ENCODE assay signal across 8 cellular contexts in the genomic region with DNA sequence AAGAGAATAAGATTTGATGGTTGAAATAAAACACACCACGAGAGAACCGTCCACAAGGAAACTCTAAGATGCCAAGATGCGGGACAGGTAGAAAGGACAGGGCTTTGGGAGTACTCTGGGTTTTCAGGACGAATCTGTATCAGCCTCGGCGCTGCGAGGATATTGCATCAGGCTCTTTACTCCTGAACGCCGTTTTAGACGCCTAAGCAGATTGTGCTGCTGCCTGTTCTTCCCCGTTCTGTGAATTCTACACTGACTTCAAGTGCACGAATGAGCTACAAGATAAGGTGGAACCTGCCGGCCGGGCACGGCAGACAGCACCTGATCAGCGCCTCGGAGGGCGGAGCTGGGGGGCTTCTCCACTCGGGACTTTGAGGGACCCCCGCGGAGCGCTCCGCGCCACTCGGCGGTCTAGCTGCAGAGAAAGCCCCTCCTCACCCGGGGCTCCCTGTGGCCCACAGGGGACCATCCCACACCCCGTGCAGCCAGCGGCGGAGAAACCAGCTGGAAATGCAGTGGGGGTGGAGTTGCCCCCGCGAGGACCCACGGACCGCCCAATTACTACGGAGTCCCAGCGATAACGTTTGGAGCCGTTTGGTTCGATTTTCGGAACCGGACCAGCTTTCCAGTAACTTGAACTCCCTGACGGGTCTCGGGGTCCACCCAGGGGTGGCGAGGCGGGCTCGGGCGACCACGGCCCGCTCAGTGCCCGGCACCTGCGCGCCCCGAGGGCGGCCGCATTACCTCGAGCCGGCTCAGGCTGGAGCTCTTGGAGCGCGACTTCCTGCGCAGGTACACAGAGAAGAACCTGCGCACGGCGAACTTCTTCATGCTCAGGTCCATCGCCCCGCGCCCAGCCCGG. TPM values are rescaled to one million over a fixed set of nuclear protein-coding genes. Genes with fewer than 3 reads are reported as not detected.
DNase-seq lines count a peak whose midpoint lies in the region; ATAC-seq and TF ChIP-seq lines count a peak whose summit lies in the region.

No MANE protein-coding gene starts in this region.

- peaks cover 40 to 52% of the 10 kb centered on the region in 2 donors for H3K4me1 ChIP-seq in thyroid gland

- TF ChIP-seq CTCF in C4-2B (conservative IDR thresholded peaks at IDR 0.05) (no peak), epithelial cell of esophagus (IDR thresholded peaks at IDR 0.05; ENCODE audit: insufficient read depth, low read depth, low read length, missing control alignments) (no peak), thyroid gland (IDR thresholded peaks at IDR 0.05) (no peak)

- H3K36me3 Mint-ChIP-seq in activated CD8-positive, alpha-beta T cell treated with anti-CD3 and anti-CD28 coated beads, Interleukin-2, amount 10 ng/mL, durations not matched to agents 7 days and 5 days (ENCODE audit: low read depth), result no peaks in the 10 kb centered on the region

- WGBS in thyroid gland, 2 donors, result 3 to 6% methylated on average over 15 to 16 of the region's 67 CpGs

- H3K4me3 ChIP-seq in epithelial cell of esophagus (ENCODE audit: low read length) (peak overlapping the region; percentile 68), thyroid gland (replicated peaks in 1 of 3) (peak overlapping the region; percentile 75 to 97 (median 82))

- ATAC-seq in GM21423 (IDR thresholded peaks at IDR 0.05; ENCODE audit: unreplicated experiment) (peak; percentile 1), GM18520 (IDR thresholded peaks at IDR 0.05; ENCODE audit: unreplicated experiment) (no peak)
- peak; percentile 0 for ATAC-seq in activated CD8-positive, alpha-beta T cell treated with anti-CD3 and anti-CD28 coated beads, Interleukin-2, amount 10 ng/mL, durations not matched to agents 7 days and 5 days

- H3K27ac Mint-ChIP-seq in activated CD8-positive, alpha-beta T cell treated with anti-CD3 and anti-CD28 coated beads, Interleukin-2, amount 10 ng/mL, durations not matched to agents 7 days and 5 days, result no peak overlapping the region

- peak overlapping the region; percentile 73 for H3K4me3 Mint-ChIP-seq in activated CD8-positive, alpha-beta T cell treated with anti-CD3 and anti-CD28 coated beads, Interleukin-2, amount 10 ng/mL, durations not matched to agents 7 days and 5 days

- DNase-seq in MV-4-11 (lab: John Stamatoyannopoulos, UW) (peak; percentile 18), epithelial cell of esophagus (ENCODE audit: low read depth) (peak; percentile 67), myocyte (ENCODE audit: low read depth) (peak; percentile 25), thyroid gland (peak; percentile 72 to 76)
- peak; percentile 36 for DNase-seq in activated CD8-positive, alpha-beta T cell treated with anti-CD3 and anti-CD28 coated beads, Interleukin-2, amount 10 ng/mL, durations not matched to agents 7 days and 5 days

- no peaks in the 10 kb centered on the region for H3K36me3 ChIP-seq in thyroid gland

- CTCF ChIA-PET in activated CD8-positive, alpha-beta T cell treated with anti-CD3 and anti-CD28 coated beads, Interleukin-2, amount 10 ng/mL, durations not matched to agents 7 days and 5 days (lab: Charles Lee), result interaction anchor here (0.9 kb wide), 1 partner anchor 43 kb away, joined by 3 read pairs; no protein-coding TSS in a partner anchor

- intact Hi-C loops in thyroid gland (cut with DNase I), result no loop called here

- no peaks in the 10 kb centered on the region for H3K27me3 ChIP-seq in thyroid gland

- H3K27ac ChIP-seq in C4-2B, result peak overlapping the region; percentile 89
- H3K27ac ChIP-seq in thyroid gland, result peak overlapping the region; percentile 89 to 98 (median 89)

- peaks cover 55% of the 10 kb centered on the region for H3K27me3 Mint-ChIP-seq in activated CD8-positive, alpha-beta T cell treated with anti-CD3 and anti-CD28 coated beads, Interleukin-2, amount 10 ng/mL, durations not matched to agents 7 days and 5 days (ENCODE audit: low read depth)

- no peaks in the 10 kb centered on the region for H3K9me3 Mint-ChIP-seq in activated CD8-positive, alpha-beta T cell treated with anti-CD3 and anti-CD28 coated beads, Interleukin-2, amount 10 ng/mL, durations not matched to agents 7 days and 5 days (ENCODE audit: insufficient read depth)

- H3K9me3 ChIP-seq in thyroid gland, result no peaks in the 10 kb centered on the region

- no peak for TF ChIP-seq POLR2A in thyroid gland (IDR thresholded peaks at IDR 0.05)

- peaks cover 18% of the 10 kb centered on the region for H3K4me1 Mint-ChIP-seq in activated CD8-positive, alpha-beta T cell treated with anti-CD3 and anti-CD28 coated beads, Interleukin-2, amount 10 ng/mL, durations not matched to agents 7 days and 5 days (ENCODE audit: low read depth)

- POLR2A ChIA-PET in activated CD8-positive, alpha-beta T cell treated with anti-CD3 and anti-CD28 coated beads, Interleukin-2, amount 10 ng/mL, durations not matched to agents 7 days and 5 days (lab: Charles Lee), result interaction anchor here (0.7 kb wide), 1 partner anchor 34 kb away, joined by 3 read pairs; no protein-coding TSS in a partner anchor

RNA-seq across cellular contexts. Expression of a gene that starts 0.6 kb away (rescaled TPM):
- 1 to 10 TPM; 1.6 to 1.9 TPM for total RNA-seq in activated CD8-positive, alpha-beta T cell treated with anti-CD3 and anti-CD28 coated beads, Interleukin-2, amount 10 ng/mL, durations not matched to agents 7 days and 5 days
- 14.9 and 17.7 TPM in 2 replicates for total RNA-seq in myocyte
- polyA plus RNA-seq in myocyte (2012), result 17.7 TPM
- 100 to 1,000 TPM in 1 of 4 donors, 10 to 100 TPM in 3; 64.9 to 101 (median 81.6) TPM for total RNA-seq in thyroid gland

RNA-seq across cellular contexts. Expression of a gene that starts 39.9 kb away (rescaled TPM):
- total RNA-seq in activated CD8-positive, alpha-beta T cell treated with anti-CD3 and anti-CD28 coated beads, Interleukin-2, amount 10 ng/mL, durations not matched to agents 7 days and 5 days, result under 1 TPM; 0.16 to 0.29 TPM
- total RNA-seq in myocyte, result 0.43 TPM in 1 of 2 replicates, not detected in the other
- polyA plus RNA-seq in myocyte (2012), result 0.15 TPM
- total RNA-seq in thyroid gland, result 10 to 100 TPM in 1 of 4 donors, 1 to 10 TPM in 3; 3.7 to 13.4 (median 9.0) TPM

Comparison
In these comparisons a context has a peak if more than half of its experiments do, and no peak if none do; other contexts are left out.
1. DNase-seq: peak in every context shown above with its lines; median percentile 74 in thyroid gland; 67 in epithelial cell of esophagus; 36 in activated CD8-positive, alpha-beta T cell treated with anti-CD3 and anti-CD28 coated beads, Interleukin-2, amount 10 ng/mL, durations not matched to agents 7 days and 5 days; 25 in myocyte; 18 in MV-4-11.